ENCODE assay signal across 1 cellular context in the genomic region with DNA sequence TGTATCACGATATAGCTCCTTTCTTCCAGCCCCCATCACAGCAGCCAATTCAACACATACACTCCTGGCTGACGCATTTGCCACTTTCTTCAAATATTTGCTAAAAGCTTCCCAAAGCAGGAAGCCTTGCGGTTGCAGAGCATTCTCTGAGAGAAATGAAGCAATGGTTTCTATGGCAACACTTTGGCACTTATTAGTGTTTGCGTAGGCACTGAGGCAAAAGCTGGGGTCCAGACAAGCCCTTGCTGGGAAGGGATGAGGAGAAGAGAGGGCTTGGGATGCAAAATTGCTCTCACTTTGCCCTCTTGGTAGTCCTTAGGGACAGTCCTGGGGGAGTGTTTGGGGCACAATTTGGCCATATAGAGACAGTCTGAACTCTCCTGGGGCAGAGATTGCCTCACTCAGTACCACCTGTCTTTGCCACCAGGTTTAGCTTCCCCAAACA.
TF ChIP-seq lines count a peak whose summit lies in the region.

No MANE protein-coding gene starts in this region.

TF ChIP-seq in GM12878, 131 proteins besides CTCF, POLR2A, EP300 and RAD21:
- TF ChIP-seq ZBED1 (IDR thresholded peaks at IDR 0.05; ENCODE audit: borderline replicate concordance) (no peak), SMARCA5 (IDR thresholded peaks at IDR 0.05) (no peak)
TF ChIP-seq in GM12878: peak in this region for 0.
